Comparison of ENCODE assay signal across 8 cellular contexts in the genomic region with DNA sequence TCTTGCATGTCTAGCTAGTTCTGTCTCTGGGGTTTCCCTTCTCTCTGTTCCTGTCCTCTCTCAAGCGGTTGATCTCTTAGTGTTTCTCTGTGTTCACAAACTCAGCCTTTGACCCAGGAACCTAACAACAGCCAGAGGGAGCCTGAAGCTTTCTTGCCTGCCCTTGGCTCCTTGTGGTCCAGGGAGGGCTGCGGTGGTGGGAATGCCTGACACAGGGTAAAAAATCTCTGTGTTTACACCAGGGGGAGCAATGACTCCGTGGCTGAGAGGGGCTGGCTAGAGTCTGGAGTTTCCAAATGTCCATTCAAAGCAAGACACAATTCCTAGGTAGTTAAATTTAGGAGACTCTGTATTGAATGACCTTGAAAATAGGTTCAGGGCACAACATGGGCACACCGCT. TPM values are rescaled to one million over a fixed set of nuclear protein-coding genes. Genes with fewer than 3 reads are reported as not detected.
DNase-seq lines count a peak whose midpoint lies in the region; FAIRE-seq and TF ChIP-seq lines count a peak whose summit lies in the region.
"Not testable (repeated sequence)": the region's sequence is repeated elsewhere in the genome, so short reads cannot be mapped to it uniquely, and the experiment has no call there.

No MANE protein-coding gene starts in this region.

- TF ChIP-seq POLR2A in endothelial cell of umbilical vein (IDR thresholded peaks at IDR 0.05; ENCODE audit: low read depth, low read length): not testable (repeated sequence)

- H2AK5ac ChIP-seq in neuronal stem cell (ENCODE audit: low read depth, low read length): not testable (repeated sequence)

- H3K9me1 ChIP-seq in endothelial cell of umbilical vein (replicated peaks; ENCODE audit: control insufficient read depth, extremely low read depth, insufficient read depth, low read length): not testable (repeated sequence)

- H3K4me3 Mint-ChIP-seq in type B pancreatic cell: not testable (repeated sequence)

- H3K36me3 ChIP-seq in KMS-11 (ENCODE audit: insufficient read depth); endothelial cell of umbilical vein (ENCODE audit: control insufficient read depth in 2 of 2, extremely low read depth in 1 of 2, insufficient read depth in 2 of 2, low read length in 2 of 2); neuronal stem cell (replicated peaks in 1 of 2; ENCODE audit: control insufficient read depth in 2 of 2, insufficient read depth in 2 of 2, low read length in 2 of 2): not testable (repeated sequence)

- H4K91ac ChIP-seq in neuronal stem cell (ENCODE audit: low read depth, low read length, poor library complexity): not testable (repeated sequence)

- not testable (repeated sequence) for H3K9me3 Mint-ChIP-seq in type B pancreatic cell

- H3K27me3 ChIP-seq in KMS-11 (ENCODE audit: insufficient read depth, low read depth); neuronal stem cell (ENCODE audit: control insufficient read depth in 3 of 3, insufficient read depth in 3 of 3, low read depth in 1 of 3, low read length in 3 of 3): not testable (repeated sequence)
- H3K27me3 ChIP-seq in endothelial cell of umbilical vein (ENCODE audit: control insufficient read depth in 2 of 2, insufficient read depth in 2 of 2, low read length in 2 of 2): peaks cover 6 to 12% of the 10 kb centered on the region in 2 experiments

- H3K23ac ChIP-seq in neuronal stem cell (ENCODE audit: low read depth, low read length, poor library complexity): not testable (repeated sequence)

- H3K79me1 ChIP-seq in neuronal stem cell (ENCODE audit: low read depth, low read length): not testable (repeated sequence)

- H3K27ac Mint-ChIP-seq in type B pancreatic cell: not testable (repeated sequence)

- not testable (repeated sequence) for H3K79me2 ChIP-seq in KMS-11 (ENCODE audit: insufficient read depth, low read depth); endothelial cell of umbilical vein (ENCODE audit: control insufficient read depth, insufficient read depth, low read length)

- not testable (repeated sequence) for H2BK15ac ChIP-seq in neuronal stem cell (ENCODE audit: low read length)

- not testable (repeated sequence) for H2BK12ac ChIP-seq in neuronal stem cell (ENCODE audit: low read length)

- H3K4me2 ChIP-seq in KMS-11; endothelial cell of umbilical vein (ENCODE audit: insufficient read depth, low read length); neuronal stem cell (ENCODE audit: insufficient read depth, low read length, poor library complexity, severe bottlenecking): not testable (repeated sequence)

- intact Hi-C loops in endothelial cell of umbilical vein (cut with micrococcal nuclease): loop anchor here (1.0 to 2.0 kb wide), 8 partner anchors 16 to 542 kb away; a partner anchor contains a TSS

- not testable (repeated sequence) for H3K36me3 Mint-ChIP-seq in type B pancreatic cell

- TF ChIP-seq CTCF in KMS-11 (conservative IDR thresholded peaks at IDR 0.05; ENCODE audit: low read depth, low read length): 0 out of 2 replicates have a peak, but pooled peaks have one; percentile 32
- 0 out of 2 replicates have a peak, but pooled peaks have one; percentile 16 for TF ChIP-seq CTCF in WI38 (IDR thresholded peaks at IDR 0.05; ENCODE audit: low read depth, low read length)
- TF ChIP-seq CTCF in endothelial cell of umbilical vein (IDR thresholded peaks at IDR 0.05; ENCODE audit: extremely low read depth in 1 of 2, insufficient read depth in 1 of 2, low read depth in 1 of 2, low read length in 2 of 2): peak; percentile 31 to 43
- TF ChIP-seq CTCF in type B pancreatic cell (conservative IDR thresholded peaks at IDR 0.05): peak; percentile 79

- H3K14ac ChIP-seq in neuronal stem cell (ENCODE audit: low read length): not testable (repeated sequence)

- peaks cover 15% of the 10 kb centered on the region for H3K4me1 Mint-ChIP-seq in type B pancreatic cell (ENCODE audit: unreplicated experiment)

- H3K4me1 ChIP-seq in KMS-11 (ENCODE audit: low read depth, poor library complexity, severe bottlenecking); endothelial cell of umbilical vein (ENCODE audit: control insufficient read depth, extremely low read depth, insufficient read depth, low read length); neuronal stem cell (ENCODE audit: control insufficient read depth in 2 of 2, insufficient read depth in 1 of 2, low read depth in 1 of 2, low read length in 2 of 2): not testable (repeated sequence)

- not testable (repeated sequence) for H3K18ac ChIP-seq in neuronal stem cell (ENCODE audit: low read length)

- not testable (repeated sequence) for H4K8ac ChIP-seq in neuronal stem cell (ENCODE audit: low read depth, low read length)

- H2BK120ac ChIP-seq in neuronal stem cell (ENCODE audit: low read depth, low read length): not testable (repeated sequence)

- H3K9me3 ChIP-seq in endothelial cell of umbilical vein (replicated peaks; ENCODE audit: control insufficient read depth, insufficient read depth, low read length); neuronal stem cell (replicated peaks in 1 of 2; ENCODE audit: control insufficient read depth in 2 of 2, insufficient read depth in 1 of 2, low read depth in 1 of 2, low read length in 2 of 2): not testable (repeated sequence)

- H2BK5ac ChIP-seq in neuronal stem cell (ENCODE audit: low read length): not testable (repeated sequence)

- DNase-seq in DMS79 (lab: John Stamatoyannopoulos, UW): peak; percentile 4
- DNase-seq in NCI-H69 (lab: John Stamatoyannopoulos, UW): peak; percentile 62
- DNase-seq in endothelial cell of umbilical vein (ENCODE audit: low read depth, low spot score): peak; percentile 25
- DNase-seq in iPS DF 19.7 (ENCODE audit: low read depth, low spot score): peak; percentile 52
- DNase-seq in neuronal stem cell (ENCODE audit: low spot score): peak; percentile 56
- not testable (repeated sequence) for DNase-seq in type B pancreatic cell (ENCODE audit: extremely low spot score, unreplicated experiment)

- peak; percentile 80 for FAIRE-seq in endothelial cell of umbilical vein (lab: Jason Lieb, UNC)

- not testable (repeated sequence) for H2AFZ ChIP-seq in KMS-11 (ENCODE audit: low read depth); endothelial cell of umbilical vein (ENCODE audit: low read depth, low read length)
- H2AFZ ChIP-seq in neuronal stem cell (ENCODE audit: low read length): peak overlapping the region; percentile 56

- BruUV-seq in endothelial cell of umbilical vein (replicated peaks; lab: Mats Ljungman, UMichigan): not testable (repeated sequence)

- not testable (repeated sequence) for H3K4ac ChIP-seq in neuronal stem cell (ENCODE audit: low read length)

- H3K9ac ChIP-seq in KMS-11; endothelial cell of umbilical vein (replicated peaks; ENCODE audit: extremely low read depth, insufficient read depth, low read length); neuronal stem cell (ENCODE audit: low read depth, low read length, poor library complexity): not testable (repeated sequence)

- WGBS in neuronal stem cell (ENCODE audit: extremely low coverage in 2 of 2, insufficient read length in 2 of 2, insufficient replicate concordance in 1 of 2), 2 donors: no CpG with 5 or more reads among the region's 4 CpGs

- dilution Hi-C loops in endothelial cell of umbilical vein (cut with MboI; ENCODE audit: extremely low pct_ligation_motif_present, low sequenced_read_pairs): not testable (repeated sequence)

- POLR2A ChIA-PET in endothelial cell of umbilical vein (lab: Charles Lee): not testable (repeated sequence)

- H4K20me1 ChIP-seq in KMS-11 (ENCODE audit: insufficient read depth); endothelial cell of umbilical vein (replicated peaks; ENCODE audit: control insufficient read depth, extremely low read depth, insufficient read depth, low read length): not testable (repeated sequence)

- not testable (repeated sequence) for H3K4me3 ChIP-seq in KMS-11 (IDR thresholded peaks at IDR 0.05; ENCODE audit: insufficient read depth, low read depth, low read length); WI38 (ENCODE audit: low read depth, low read length); endothelial cell of umbilical vein (replicated peaks in 1 of 3; ENCODE audit: insufficient read depth in 1 of 3, low read depth in 1 of 3, low read length in 3 of 3); neuronal stem cell (ENCODE audit: low read length in 2 of 2)

- not testable (repeated sequence) for H3K27ac ChIP-seq in KMS-11; endothelial cell of umbilical vein (ENCODE audit: insufficient read depth, low read depth, low read length); neuronal stem cell (replicated peaks; ENCODE audit: low read length)

- CTCF ChIA-PET in endothelial cell of umbilical vein (lab: Charles Lee): interaction anchor here (0.6 to 7.1 kb wide), 24 partner anchors 8 to 1920 kb away, joined by 3 to 110 read pairs (median 4); a partner anchor contains a TSS

- peaks cover 32% of the 10 kb centered on the region for H3K27me3 Mint-ChIP-seq in type B pancreatic cell

RNA-seq across cellular contexts. Expression of a gene that starts 16.7 kb away (rescaled TPM):
- total RNA-seq in endothelial cell of umbilical vein (16.2 and 19.6 TPM in 2 replicates), type B pancreatic cell (ENCODE audit: low replicate concordance) (36.4 and 57.0 TPM in 2 replicates)
- polyA plus RNA-seq in endothelial cell of umbilical vein: 5.8 and 6.5 TPM in 2 replicates
- polyA plus RNA-seq in endothelial cell of umbilical vein (2011; cell fraction: cytosol; rRNA removed): 6.2 and 7.5 TPM in 2 replicates
- polyA plus RNA-seq in endothelial cell of umbilical vein (2011; cell fraction: nucleus; rRNA removed): 24.5 and 32.1 TPM in 2 replicates
- 5.1 and 5.4 TPM in 2 replicates for polyA plus RNA-seq in endothelial cell of umbilical vein (2012)
- polyA minus RNA-seq in endothelial cell of umbilical vein: 44.0 and 58.3 TPM in 2 replicates
- not detected for polyA minus RNA-seq in endothelial cell of umbilical vein (2011; cell fraction: cytosol; rRNA and poly(A)+ RNA removed)
- 92.0 and 98.6 TPM in 2 replicates for polyA minus RNA-seq in endothelial cell of umbilical vein (2011; cell fraction: nucleus; rRNA and poly(A)+ RNA removed)
- polyA plus RNA-seq in neuronal stem cell (2013, experiment 1 of 2): 6.6 TPM
- 7.4 TPM for polyA plus RNA-seq in neuronal stem cell (2013, experiment 2 of 2)

RNA-seq across cellular contexts. Expression of a gene that starts 24.6 kb away (rescaled TPM):
- total RNA-seq in endothelial cell of umbilical vein: not detected in 2 replicates
- polyA plus RNA-seq in endothelial cell of umbilical vein: not detected in 2 replicates
- polyA plus RNA-seq in endothelial cell of umbilical vein (2011; cell fraction: cytosol; rRNA removed): not detected in 2 replicates
- not detected in 2 replicates for polyA plus RNA-seq in endothelial cell of umbilical vein (2011; cell fraction: nucleus; rRNA removed)
- not detected in 2 replicates for polyA plus RNA-seq in endothelial cell of umbilical vein (2012)
- not detected in 2 replicates for polyA minus RNA-seq in endothelial cell of umbilical vein
- not detected for polyA minus RNA-seq in endothelial cell of umbilical vein (2011; cell fraction: cytosol; rRNA and poly(A)+ RNA removed)
- polyA minus RNA-seq in endothelial cell of umbilical vein (2011; cell fraction: nucleus; rRNA and poly(A)+ RNA removed): not detected in 2 replicates
- polyA plus RNA-seq in neuronal stem cell (2013, experiment 1 of 2): not detected
- polyA plus RNA-seq in neuronal stem cell (2013, experiment 2 of 2): not detected
- not detected in 2 replicates for total RNA-seq in type B pancreatic cell (ENCODE audit: low replicate concordance)

RNA-seq across cellular contexts. Expression of a gene that starts 55.5 kb away (rescaled TPM):
- total RNA-seq in endothelial cell of umbilical vein (46.3 and 47.5 TPM in 2 replicates), type B pancreatic cell (ENCODE audit: low replicate concordance) (39.9 and 83.3 TPM in 2 replicates)
- 51.7 and 55.3 TPM in 2 replicates for polyA plus RNA-seq in endothelial cell of umbilical vein
- 24.5 and 33.6 TPM in 2 replicates for polyA plus RNA-seq in endothelial cell of umbilical vein (2011; cell fraction: cytosol; rRNA removed)
- 427 and 466 TPM in 2 replicates for polyA plus RNA-seq in endothelial cell of umbilical vein (2011; cell fraction: nucleus; rRNA removed)
- 27.9 and 41.4 TPM in 2 replicates for polyA plus RNA-seq in endothelial cell of umbilical vein (2012)
- polyA minus RNA-seq in endothelial cell of umbilical vein: 42.1 and 75.4 TPM in 2 replicates
- polyA minus RNA-seq in endothelial cell of umbilical vein (2011; cell fraction: cytosol; rRNA and poly(A)+ RNA removed): 32.0 TPM
- 102 and 216 TPM in 2 replicates for polyA minus RNA-seq in endothelial cell of umbilical vein (2011; cell fraction: nucleus; rRNA and poly(A)+ RNA removed)
- 88.7 TPM for polyA plus RNA-seq in neuronal stem cell (2013, experiment 1 of 2)
- polyA plus RNA-seq in neuronal stem cell (2013, experiment 2 of 2): 96.3 TPM

Comparison
In these comparisons a context has a peak if more than half of its experiments do, and no peak if none do; other contexts are left out.
1. CTCF ChIP-seq: peak in every context shown above with its lines; median percentile 79 in type B pancreatic cell; 37 in endothelial cell of umbilical vein; 32 in KMS-11; 16 in WI38.